Comparison of ENCODE assay signal across 1 cellular context in genomic region chr11:44286268-44286880, GRCh38.
TF ChIP-seq lines count a peak whose summit lies in the region.

No MANE protein-coding gene starts in this region.

TF ChIP-seq in HepG2, 621 proteins besides CTCF, POLR2A, EP300 and RAD21 (continued from another document):
- TF ChIP-seq STAG1 (CRISPR knock-in tag; IDR thresholded peaks at IDR 0.05) = peak; percentile 90
- peak; percentile 52; the same call in 1 of the 2 replicates for TF ChIP-seq ZNF143 (CRISPR knock-in tag; IDR thresholded peaks at IDR 0.05)
- TF ChIP-seq TEAD3 (CRISPR knock-in tag; optimal IDR thresholded peaks at IDR 0.05; ENCODE audit: borderline replicate concordance) = peak; percentile 63
- TF ChIP-seq MAX (IDR thresholded peaks at IDR 0.05) = no peak
- TF ChIP-seq KDM2A (CRISPR knock-in tag; IDR thresholded peaks at IDR 0.05; ENCODE audit: borderline replicate concordance, low read depth) = peak; percentile 38; the same call in 1 of the 2 replicates
- peak; percentile 85 for TF ChIP-seq SMC3 (IDR thresholded peaks at IDR 0.05; ENCODE audit: low read length)
- TF ChIP-seq PITX1 (CRISPR knock-in tag; IDR thresholded peaks at IDR 0.05) = 0 out of 2 replicates have a peak, but pooled peaks have one; percentile 50
- TF ChIP-seq CBX1 (IDR thresholded peaks at IDR 0.05; ENCODE audit: low read depth) = peak; percentile 24
- no peak for TF ChIP-seq ISX (CRISPR knock-in tag; conservative IDR thresholded peaks at IDR 0.05)
- no peak for TF ChIP-seq DR1 (CRISPR knock-in tag; IDR thresholded peaks at IDR 0.05)
- TF ChIP-seq XRCC5 (optimal IDR thresholded peaks at IDR 0.05; ENCODE audit: low read length) = peak; percentile 25
